ENCODE assay signal across 1 cellular context in genomic region chr18:12403601-12404506, GRCh38.
TF ChIP-seq lines count a peak whose summit lies in the region.

No MANE protein-coding gene starts in this region.

TF ChIP-seq in WTC11, 78 proteins besides CTCF, POLR2A, EP300 and RAD21 (continued from another document):
- no peak for TF ChIP-seq ATF6 (CRISPR knock-in tag; IDR thresholded peaks at IDR 0.05)
